ENCODE assay signal across 8 cellular contexts in the genomic region with DNA sequence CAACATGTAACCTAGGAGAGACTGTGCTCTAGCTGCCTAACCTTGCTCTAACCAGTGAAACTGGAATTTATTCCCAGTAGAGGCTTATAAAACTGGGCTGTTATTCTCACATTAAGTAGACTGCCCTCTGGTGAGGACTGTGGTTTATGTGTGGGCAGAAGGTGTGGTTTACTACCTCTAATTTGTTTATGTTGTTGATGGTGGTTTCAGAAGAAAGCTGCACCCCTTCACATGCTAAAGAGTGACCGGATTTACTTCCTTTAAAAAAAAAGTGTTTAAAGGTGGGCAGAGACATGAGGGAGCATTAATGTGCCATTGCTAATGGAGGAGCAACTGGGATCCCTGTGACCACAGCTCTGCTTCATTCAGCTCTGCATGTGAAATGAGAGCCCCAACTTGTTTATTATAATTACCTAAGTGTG.
DNase-seq lines count a peak whose midpoint lies in the region; ATAC-seq and TF ChIP-seq lines count a peak whose summit lies in the region.

No MANE protein-coding gene starts in this region.

- no peak overlapping the region for H3K4me3 ChIP-seq in muscle layer of duodenum (ENCODE audit: low read depth in 1 of 2, low read length in 2 of 2)
- no peak overlapping the region for H3K4me3 ChIP-seq in vagina

- H3K9me3 ChIP-seq in muscle layer of duodenum (ENCODE audit: control insufficient read depth in 1 of 2, low read length in 2 of 2): no peaks in the 10 kb centered on the region
- no peaks in the 10 kb centered on the region for H3K9me3 ChIP-seq in vagina

- TF ChIP-seq CTCF in vagina (IDR thresholded peaks at IDR 0.05): no peak

- no peak for TF ChIP-seq POLR2A in vagina (IDR thresholded peaks at IDR 0.05)

- peak; percentile 76 for ATAC-seq in GM19328 (IDR thresholded peaks at IDR 0.05; ENCODE audit: unreplicated experiment)
- ATAC-seq in HG03025 (IDR thresholded peaks at IDR 0.05; ENCODE audit: low FRiP score, unreplicated experiment): peak; percentile 85

- H3K27me3 ChIP-seq in muscle layer of duodenum (ENCODE audit: low read depth, low read length) (no peaks in the 10 kb centered on the region), vagina (no peaks in the 10 kb centered on the region)

- intact Hi-C loops in vagina (cut with DNase I): no loop called here

- DNase-seq in SW480 (ENCODE audit: low spot score) (peak; percentile 61), activated gamma-delta T cell (lab: John Stamatoyannopoulos, UW) (no peak), NCI-H774 (lab: John Stamatoyannopoulos, UW) (no peak), vagina (ENCODE audit: extremely low spot score in 2 of 2) (no peak)
- no peak for DNase-seq in stimulated activated CD4-positive, alpha-beta T cell treated with anti-CD3 and anti-CD28 coated beads, Interleukin-12 subunit alpha, Interleukin-12 subunit beta, amount 100 ng/mL, for 4 hours

- H3K36me3 ChIP-seq in muscle layer of duodenum (ENCODE audit: control insufficient read depth in 1 of 2, insufficient read depth in 2 of 2, low read length in 2 of 2) (no peaks in the 10 kb centered on the region), vagina (no peaks in the 10 kb centered on the region)

- H3K27ac ChIP-seq in muscle layer of duodenum (ENCODE audit: low read length) (peak overlapping the region; percentile 56), vagina (no peak overlapping the region)

- H3K4me1 ChIP-seq in muscle layer of duodenum (ENCODE audit: control insufficient read depth in 1 of 2, insufficient read depth in 2 of 2, low read length in 2 of 2) (peaks cover 0 to 3% of the 10 kb centered on the region in 2 donors), vagina (no peaks in the 10 kb centered on the region)
